Comparison of ENCODE assay signal across 8 cellular contexts in the genomic region with DNA sequence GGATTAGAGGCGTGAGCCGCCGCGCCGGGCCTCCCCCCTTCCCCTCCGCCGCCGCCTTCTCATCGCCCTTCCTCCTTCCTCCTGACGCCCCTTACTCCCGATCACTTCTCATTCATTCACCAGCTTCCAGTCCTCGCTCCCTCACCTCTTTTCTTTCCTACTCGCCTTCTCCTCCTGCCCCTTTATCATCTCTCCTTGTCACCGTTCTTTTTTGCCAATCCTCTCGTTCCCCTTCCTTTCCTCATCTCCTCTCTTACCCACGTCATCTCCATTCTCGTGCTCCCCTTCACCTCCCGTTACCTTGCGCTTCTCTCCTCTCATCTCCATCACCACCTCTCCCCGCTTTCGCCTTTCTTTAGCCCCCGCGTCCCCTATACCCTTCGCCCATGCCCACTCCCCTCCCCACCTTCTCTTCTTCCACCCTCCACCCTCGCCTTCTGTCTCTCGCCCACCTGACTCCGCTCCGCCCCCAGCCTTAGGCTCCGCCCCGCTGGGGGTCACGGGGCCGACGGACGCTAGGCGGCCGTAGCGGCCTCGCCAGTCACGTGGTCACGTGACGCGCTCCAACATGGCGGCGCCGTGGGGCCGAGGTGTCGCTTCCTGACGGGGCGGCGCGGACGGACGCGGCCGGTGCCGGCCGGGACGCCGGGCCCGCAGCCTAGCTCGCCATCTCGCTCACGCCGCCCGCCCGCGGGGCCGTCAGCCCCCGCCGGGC. TPM values are rescaled to one million over a fixed set of nuclear protein-coding genes. Genes with fewer than 3 reads are reported as not detected.
DNase-seq lines count a peak whose midpoint lies in the region; ATAC-seq, FAIRE-seq and TF ChIP-seq lines count a peak whose summit lies in the region.

A gene (plus strand): TSS at position 544 of the 715 bp plus-strand sequence. CDS start 179 bp downstream, outside the sequence.

- TF ChIP-seq EP300 in H1 (IDR thresholded peaks at IDR 0.05; ENCODE audit: borderline replicate concordance in 1 of 2, low read depth in 2 of 2, low read length in 2 of 2) = peak in 1 of 2 experiments; percentile 43; a peak in 1 of 3 replicates

- CTCF ChIA-PET in activated CD8-positive, alpha-beta memory T cell treated with anti-CD3 and anti-CD28 coated beads, Interleukin-2, amount 10 ng/mL, durations not matched to agents 7 days and 5 days (lab: Charles Lee) = interaction anchor here (2.4 to 3.3 kb wide), 2 partner anchors 16 to 301 kb away, joined by 7 to 17 read pairs; no protein-coding TSS in a partner anchor
- CTCF ChIA-PET in H1 (lab: Charles Lee; ENCODE audit: partially characterized antibody) = interaction anchor here (0.8 to 3.1 kb wide), 3 partner anchors 264 to 373 kb away, joined by 3 to 9 read pairs (median 8); no protein-coding TSS in a partner anchor

- peak within 1 kb of the TSS; percentile 91 for H3K27ac ChIP-seq in H1 (ENCODE audit: low read depth, low read length)
- H3K27ac ChIP-seq in mesendoderm (ENCODE audit: low read depth, low read length) = peak within 1 kb of the TSS; percentile 72

- no peak within 1 kb of the TSS for H2AK5ac ChIP-seq in H1 (ENCODE audit: low read depth, low read length)
- no peak within 1 kb of the TSS for H2AK5ac ChIP-seq in mesendoderm (ENCODE audit: low read length)

- no peak within 1 kb of the TSS for H3K14ac ChIP-seq in H1 (ENCODE audit: insufficient read length)

- POLR2A ChIA-PET in H1 (lab: Charles Lee; ENCODE audit: partially characterized antibody) = interaction anchor here (0.7 to 2.0 kb wide), 15 partner anchors 8 to 383 kb away, joined by 3 to 7 read pairs (median 3); a partner anchor contains a TSS

- H3K4me1 ChIP-seq in NT2/D1 (ENCODE audit: insufficient read depth, insufficient read length) (peaks cover 13% of the 10 kb centered on the region), H1 (replicated peaks in 1 of 4; ENCODE audit: control insufficient read depth in 3 of 4, insufficient read depth in 4 of 4, low read length in 3 of 4) (peaks cover 0 to 3% (median 0%) of the 10 kb centered on the region in 4 experiments; a peak in 2 of 7 replicates), mesendoderm (ENCODE audit: control insufficient read depth, low read depth, low read length) (peaks cover 2% of the 10 kb centered on the region)

- peak within 1 kb of the TSS; percentile 91 for H3K4me3 ChIP-seq in NT2/D1 (ENCODE audit: insufficient read length, low read depth)
- H3K4me3 ChIP-seq in H1 (ENCODE audit: extremely low read depth in 1 of 4, insufficient read depth in 2 of 4, low read depth in 3 of 4, low read length in 4 of 4) = peak within 1 kb of the TSS; percentile 65 to 94 (median 91)
- peak within 1 kb of the TSS; percentile 58 for H3K4me3 ChIP-seq in mesendoderm (ENCODE audit: low read length)

- H3K23ac ChIP-seq in H1 (ENCODE audit: insufficient read length) (no peak within 1 kb of the TSS), mesendoderm (ENCODE audit: low read length) (no peak within 1 kb of the TSS)

- peaks cover 8% of the 10 kb centered on the region for H3K23me2 ChIP-seq in H1 (ENCODE audit: low read depth, low read length)

- peak within 1 kb of the TSS; percentile 95 for H2AFZ ChIP-seq in H1 (ENCODE audit: low read length)

- H3K4me1 Mint-ChIP-seq in activated CD8-positive, alpha-beta memory T cell treated with anti-CD3 and anti-CD28 coated beads, Interleukin-2, amount 10 ng/mL, durations not matched to agents 7 days and 5 days = peaks cover 37% of the 10 kb centered on the region

- DNase-seq in COLO668 (lab: John Stamatoyannopoulos, UW; ENCODE audit: unreplicated experiment) (peak; percentile 98), HTR-8/SVneo (ENCODE audit: insufficient read length, low spot score) (peak; percentile 100), NT2/D1 (ENCODE audit: low read depth, low spot score) (peak; percentile 92), H1 (ENCODE audit: low read depth in 1 of 2, low spot score in 2 of 2) (peak; percentile 69 to 96), mesendoderm (peak; percentile 97)
- DNase-seq in activated CD8-positive, alpha-beta memory T cell treated with anti-CD3 and anti-CD28 coated beads, Interleukin-2, amount 10 ng/mL, durations not matched to agents 7 days and 5 days = peak; percentile 95
- DNase-seq in stimulated activated CD8-positive, alpha-beta memory T cell treated with anti-CD3 and anti-CD28 coated beads, Interleukin-12 subunit alpha, Interleukin-12 subunit beta, amount 100 ng/mL, for 4 hours (ENCODE audit: low read depth) = peak; percentile 89

- no peaks in the 10 kb centered on the region for H3K79me1 ChIP-seq in H1 (ENCODE audit: low read depth, low read length)
- H3K79me1 ChIP-seq in mesendoderm (ENCODE audit: low read length) = peaks cover 11% of the 10 kb centered on the region

- peak within 1 kb of the TSS; percentile 90 for H3K4me3 Mint-ChIP-seq in activated CD8-positive, alpha-beta memory T cell treated with anti-CD3 and anti-CD28 coated beads, Interleukin-2, amount 10 ng/mL, durations not matched to agents 7 days and 5 days

- H3K4ac ChIP-seq in H1 (replicated peaks; ENCODE audit: insufficient read length, low read depth, low read length) = peak within 1 kb of the TSS; percentile 11
- H3K4ac ChIP-seq in mesendoderm (ENCODE audit: low read depth, low read length) = peak within 1 kb of the TSS; percentile 36

- H3K79me2 ChIP-seq in H1 (ENCODE audit: control insufficient read depth in 1 of 2, insufficient read depth in 2 of 2, low read length in 2 of 2) (peaks cover 0 to 42% of the 10 kb centered on the region in 2 experiments; a peak in 2 of 4 replicates), mesendoderm (ENCODE audit: control insufficient read depth, insufficient read depth, low read length) (peaks cover 23% of the 10 kb centered on the region)

- H3K9ac ChIP-seq in NT2/D1 (ENCODE audit: insufficient read length, low read depth) (peak within 1 kb of the TSS; percentile 98), H1 (replicated peaks in 1 of 4; ENCODE audit: extremely low read depth in 1 of 4, low read depth in 3 of 4, low read length in 3 of 4) (peak within 1 kb of the TSS; percentile 88 to 99 (median 90)), mesendoderm (ENCODE audit: low read length) (peak within 1 kb of the TSS; percentile 76)

- H4K20me1 ChIP-seq in H1 (replicated peaks in 1 of 2; ENCODE audit: control insufficient read depth in 1 of 2, insufficient read depth in 2 of 2, low read length in 2 of 2) = peaks cover 0 to 2% of the 10 kb centered on the region in 2 experiments

- H3K27me3 Mint-ChIP-seq in activated CD8-positive, alpha-beta memory T cell treated with anti-CD3 and anti-CD28 coated beads, Interleukin-2, amount 10 ng/mL, durations not matched to agents 7 days and 5 days = peaks cover 8% of the 10 kb centered on the region

- H3K36me3 Mint-ChIP-seq in activated CD8-positive, alpha-beta memory T cell treated with anti-CD3 and anti-CD28 coated beads, Interleukin-2, amount 10 ng/mL, durations not matched to agents 7 days and 5 days = no peaks in the 10 kb centered on the region

- peak within 1 kb of the TSS; percentile 95 for H2BK5ac ChIP-seq in H1 (ENCODE audit: low read depth, low read length)
- H2BK5ac ChIP-seq in mesendoderm (ENCODE audit: low read length) = peak within 1 kb of the TSS; percentile 35

- H2BK20ac ChIP-seq in H1 (ENCODE audit: low read length) = 0 out of 2 replicates have a peak within 1 kb of the TSS, but pooled peaks have one; percentile 48

- H3K27me3 ChIP-seq in NT2/D1 (ENCODE audit: insufficient read depth, insufficient read length) (no peaks in the 10 kb centered on the region), H1 (replicated peaks in 1 of 4; ENCODE audit: control insufficient read depth in 3 of 4, extremely low read depth in 1 of 4, insufficient read depth in 3 of 4, low read length in 3 of 4) (no peaks in the 10 kb centered on the region), mesendoderm (ENCODE audit: insufficient read depth, low read length, poor library complexity) (no peaks in the 10 kb centered on the region)

- no peak for TF ChIP-seq CTCF in H1 (IDR thresholded peaks at IDR 0.05; ENCODE audit: control extremely low read depth in 1 of 3, insufficient read depth in 1 of 3, low read depth in 1 of 3, low read length in 3 of 3)

- peak; percentile 100 for FAIRE-seq in HTR-8/SVneo (lab: Jason Lieb, UNC)
- FAIRE-seq in H1 (lab: Jason Lieb, UNC) = no peak

- no peaks in the 10 kb centered on the region for H3K9me3 Mint-ChIP-seq in activated CD8-positive, alpha-beta memory T cell treated with anti-CD3 and anti-CD28 coated beads, Interleukin-2, amount 10 ng/mL, durations not matched to agents 7 days and 5 days (ENCODE audit: low read depth)

- peaks cover 2% of the 10 kb centered on the region for H3K36me3 ChIP-seq in NT2/D1 (ENCODE audit: insufficient read depth, insufficient read length, low read length)
- no peaks in the 10 kb centered on the region for H3K36me3 ChIP-seq in H1 (ENCODE audit: control insufficient read depth in 2 of 4, insufficient read depth in 4 of 4, low read length in 3 of 4)
- no peaks in the 10 kb centered on the region for H3K36me3 ChIP-seq in mesendoderm (ENCODE audit: control insufficient read depth, insufficient read depth, low read length)

- H3K9me3 ChIP-seq in NT2/D1 (ENCODE audit: insufficient read depth, low read length) (no peaks in the 10 kb centered on the region), H1 (ENCODE audit: insufficient read depth in 2 of 2, low read depth in 1 of 2, low read length in 1 of 2) (no peaks in the 10 kb centered on the region)

- peak within 1 kb of the TSS; percentile 92; the same call in 1 of the 2 replicates for H2BK15ac ChIP-seq in H1 (ENCODE audit: low read length)
- no peak within 1 kb of the TSS for H2BK15ac ChIP-seq in mesendoderm (replicated peaks; ENCODE audit: low read depth)

- H4K8ac ChIP-seq in H1 (ENCODE audit: extremely low read depth, insufficient read depth, low read length) = peak within 1 kb of the TSS; percentile 96
- H4K8ac ChIP-seq in mesendoderm (ENCODE audit: low read depth, low read length) = peak within 1 kb of the TSS; percentile 60

- H3K4me2 ChIP-seq in H1 (ENCODE audit: insufficient read depth in 1 of 2, low read depth in 2 of 2, low read length in 2 of 2) (peak within 1 kb of the TSS; percentile 94 to 97), mesendoderm (ENCODE audit: low read length) (peak within 1 kb of the TSS; percentile 91)

- WGBS in H1 (ENCODE audit: extremely low coverage in 1 of 2, insufficient coverage in 1 of 2, insufficient read length in 1 of 2, insufficient replicate concordance in 2 of 2, low coverage in 1 of 2, low lambda C conversion rate in 2 of 2, missing lambda C conversion rate in 1 of 2), 2 experiments = 3% methylated on average over 59 of the region's 70 CpGs; no CpG with 5 or more reads in 1 of the 2 experiments
- no CpG with 5 or more reads among the region's 70 CpGs for WGBS in mesendoderm (ENCODE audit: extremely low coverage, insufficient coverage, low lambda C conversion rate)

- peak within 1 kb of the TSS; percentile 73 for H3K56ac ChIP-seq in H1 (replicated peaks; ENCODE audit: insufficient read length, low read depth, low read length)
- H3K56ac ChIP-seq in mesendoderm (ENCODE audit: low read length) = peak within 1 kb of the TSS; percentile 91

- H4K5ac ChIP-seq in H1 (ENCODE audit: insufficient read length, low read depth, low read length) = peak within 1 kb of the TSS; percentile 79
- no peak within 1 kb of the TSS for H4K5ac ChIP-seq in mesendoderm (ENCODE audit: low read length)

- peak; percentile 49 to 90 for TF ChIP-seq POLR2A in H1 (IDR thresholded peaks at IDR 0.05; ENCODE audit: control extremely low read depth in 1 of 2, low read depth in 2 of 2, low read length in 2 of 2)

- peak within 1 kb of the TSS; percentile 88 for H4K91ac ChIP-seq in H1 (replicated peaks; ENCODE audit: insufficient read length, low read length)

- H3K18ac ChIP-seq in H1 (ENCODE audit: extremely low read depth, low read length) (peak within 1 kb of the TSS; percentile 96), mesendoderm (ENCODE audit: low read length) (peak within 1 kb of the TSS; percentile 57)

- H2BK12ac ChIP-seq in H1 (ENCODE audit: low read depth, low read length) = peak within 1 kb of the TSS; percentile 99; the same call in 1 of the 2 replicates

- peak within 1 kb of the TSS; percentile 92 for H3K27ac Mint-ChIP-seq in activated CD8-positive, alpha-beta memory T cell treated with anti-CD3 and anti-CD28 coated beads, Interleukin-2, amount 10 ng/mL, durations not matched to agents 7 days and 5 days

- TF ChIP-seq RAD21 in H1 (IDR thresholded peaks at IDR 0.05 in 1 of 2, conservative IDR thresholded peaks at IDR 0.05 in 1 of 2; ENCODE audit: low read depth in 2 of 2, low read length in 2 of 2) = no peak

- no peak within 1 kb of the TSS for H2BK120ac ChIP-seq in H1 (replicated peaks; ENCODE audit: low read depth, low read length)
- H2BK120ac ChIP-seq in mesendoderm (ENCODE audit: low read depth, low read length) = peak within 1 kb of the TSS; percentile 10

- ATAC-seq in GM21360 (IDR thresholded peaks at IDR 0.05; ENCODE audit: unreplicated experiment) = peak; percentile 76
- peak; percentile 96 for ATAC-seq in activated CD8-positive, alpha-beta memory T cell treated with anti-CD3 and anti-CD28 coated beads, Interleukin-2, amount 10 ng/mL, durations not matched to agents 7 days and 5 days

RNA-seq across cellular contexts. Expression of the gene that starts here (rescaled TPM):
- total RNA-seq in activated CD8-positive, alpha-beta memory T cell treated with anti-CD3 and anti-CD28 coated beads, Interleukin-2, amount 10 ng/mL, durations not matched to agents 7 days and 5 days = 10 to 100 TPM; 19.0 to 23.7 TPM
- 21.5 and 21.8 TPM in 2 replicates for total RNA-seq in H1 (2021; fragmentation: NEBNext Ultra II Directional; extraction: Animal tissue kit (Norgen Biotek cat#: 25700))
- 6.7 and 8.1 TPM in 2 replicates for polyA plus RNA-seq in H1 (2011; rRNA removed)
- polyA plus RNA-seq in H1 (2011; cell fraction: cytosol; rRNA removed) = 9.4 TPM
- 14.0 TPM for polyA plus RNA-seq in H1 (2011; cell fraction: nucleus; rRNA removed)
- 8.8 to 14.4 TPM (median 12.1 TPM) in 4 replicates for polyA plus RNA-seq in H1 (2012, experiment 1 of 2)
- 0.66 TPM for polyA plus RNA-seq in H1 (2012, experiment 2 of 2)
- 9.1 TPM for polyA plus RNA-seq in H1 (2013, experiment 1 of 2)
- polyA plus RNA-seq in H1 (2013, experiment 2 of 2) = 9.3 TPM
- polyA minus RNA-seq in H1 (2011; rRNA and poly(A)+ RNA removed) = 33.0 and 42.7 TPM in 2 replicates
- 15.7 TPM for polyA minus RNA-seq in H1 (2011; cell fraction: cytosol; rRNA and poly(A)+ RNA removed)
- polyA minus RNA-seq in H1 (2011; cell fraction: nucleus; rRNA and poly(A)+ RNA removed) = 33.7 TPM
- polyA plus RNA-seq in mesendoderm (2013, experiment 1 of 2) = 9.4 TPM
- 9.0 TPM for polyA plus RNA-seq in mesendoderm (2013, experiment 2 of 2)

Comparison
In these comparisons a context has a peak if more than half of its experiments do, and no peak if none do; other contexts are left out.
1. Peak in every context shown above with its lines: DNase-seq, ATAC-seq, H3K4me3 ChIP-seq and H3K27ac ChIP-seq.